ENCODE assay signal across 20 cellular contexts in the genomic region with DNA sequence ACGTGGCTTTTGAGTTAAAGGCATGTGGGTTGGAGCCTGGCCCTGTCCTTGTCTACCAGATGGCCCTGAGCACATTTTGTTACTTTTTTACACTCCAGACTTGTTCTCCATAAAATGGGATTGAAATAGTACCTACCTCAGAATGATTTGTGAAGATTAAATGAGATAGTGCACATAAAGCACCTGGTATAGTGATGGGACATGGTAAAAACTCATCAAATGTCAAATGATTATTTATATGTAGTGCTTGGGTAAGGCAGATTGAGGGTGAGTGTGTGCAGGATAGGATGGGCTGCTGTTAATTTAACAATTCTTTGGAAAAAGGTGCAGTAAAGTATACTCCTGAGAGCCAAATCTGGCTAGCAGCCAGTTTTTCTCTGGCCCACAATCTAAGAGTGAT.
"Had no signal": no experiment of that assay in that cellular context is flagged by ENCODE, and none has a peak within 500 bp of the region (broad histone marks: within the 10 kb centered on the region; RNA-seq: fewer than 3 reads in every experiment).

No MANE protein-coding gene starts in this region.

- H3K27ac ChIP-seq: prostate gland, right atrium auricular region, testis, transverse colon, upper lobe of right lung, vagina had no signal

- H3K9me3 ChIP-seq: prostate gland, right atrium auricular region, testis, transverse colon, upper lobe of right lung, vagina had no signal

- H3K4me3 ChIP-seq: prostate gland, right atrium auricular region, testis, transverse colon, upper lobe of right lung, vagina had no signal

- H3K4me1 ChIP-seq: prostate gland, transverse colon, upper lobe of right lung, vagina had no signal

- H3K36me3 ChIP-seq: prostate gland, right atrium auricular region, transverse colon, upper lobe of right lung, vagina had no signal

- DNase-seq: cortex of kidney; effector CD4-positive, alpha-beta T cell; kidney; mesendoderm; naive thymus-derived CD8-positive, alpha-beta T cell; nephron progenitor cell; nucleus accumbens; stimulated activated CD4-positive, alpha-beta T cell treated with anti-CD3 and anti-CD28 coated beads, Interleukin-2, amount 100 ng/mL, for 24 hours; stimulated activated CD4-positive, alpha-beta T cell treated with anti-CD3 and anti-CD28 coated beads, Interleukin-4, amount 100 ng/mL, for 24 hours; stimulated activated naive CD8-positive, alpha-beta T cell treated with anti-CD3 and anti-CD28 coated beads, Interleukin-15, Interleukin-2, amounts not matched to agents 100 U/mL and 50 U/mL, for 24 hours; substantia nigra; testis; transverse colon; upper lobe of right lung had no signal

- H3K27me3 ChIP-seq: right atrium auricular region, testis, upper lobe of right lung, vagina had no signal

- ATAC-seq: left lobe of liver; naive thymus-derived CD8-positive, alpha-beta T cell; sciatic nerve; stimulated activated memory B cell treated with anti-CD40 and anti-IgM and Interleukin-4, amounts not matched to agents 10 μg/mL and 1 μg/mL and 100 μg/mL, for 72 hours; stimulated activated naive CD8-positive, alpha-beta T cell treated with anti-CD3 and anti-CD28 coated beads, Interleukin-15, Interleukin-2, amounts not matched to agents 100 U/mL and 50 U/mL, for 24 hours; upper lobe of right lung had no signal
